ENCODE assay signal across 1 cellular context in the genomic region with DNA sequence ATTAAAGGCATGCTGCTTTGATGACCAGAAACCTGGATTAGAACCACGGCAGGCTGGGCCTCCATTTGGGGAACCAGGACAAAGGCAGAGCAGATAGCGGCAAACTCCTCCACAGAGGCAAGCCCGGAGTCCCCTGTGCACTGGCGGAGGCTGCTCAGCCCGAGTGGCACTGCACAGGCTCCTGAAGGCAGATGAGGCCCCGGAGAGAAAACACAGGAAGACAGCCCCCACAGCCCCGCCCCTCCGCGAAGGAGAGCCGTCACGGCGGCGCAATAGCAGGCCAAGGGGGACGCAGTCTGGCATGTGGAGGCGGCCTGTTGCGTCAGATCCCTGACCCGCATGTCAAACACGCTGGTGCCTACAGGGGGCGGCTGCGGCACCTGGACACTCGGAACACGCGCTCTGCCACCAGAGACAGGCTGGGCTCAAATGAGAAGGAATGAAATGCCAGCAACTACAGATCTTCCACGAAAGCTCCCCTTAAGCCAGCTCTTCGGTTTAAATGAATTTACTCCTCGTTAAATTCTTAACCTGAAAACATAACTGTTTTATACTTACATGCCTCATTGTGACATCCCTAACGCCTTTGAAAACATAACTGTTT.
TF ChIP-seq lines count a peak whose summit lies in the region.

No MANE protein-coding gene starts in this region.

TF ChIP-seq in H1, 55 proteins besides CTCF, POLR2A, EP300 and RAD21 (continued from another document):
- TF ChIP-seq, protein P1, sequence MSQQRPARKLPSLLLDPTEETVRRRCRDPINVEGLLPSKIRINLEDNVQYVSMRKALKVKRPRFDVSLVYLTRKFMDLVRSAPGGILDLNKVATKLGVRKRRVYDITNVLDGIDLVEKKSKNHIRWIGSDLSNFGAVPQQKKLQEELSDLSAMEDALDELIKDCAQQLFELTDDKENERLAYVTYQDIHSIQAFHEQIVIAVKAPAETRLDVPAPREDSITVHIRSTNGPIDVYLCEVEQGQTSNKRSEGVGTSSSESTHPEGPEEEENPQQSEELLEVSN (IDR thresholded peaks at IDR 0.05) = peak; percentile 76; the same call in 1 of the 2 replicates
- TF ChIP-seq, protein P2, sequence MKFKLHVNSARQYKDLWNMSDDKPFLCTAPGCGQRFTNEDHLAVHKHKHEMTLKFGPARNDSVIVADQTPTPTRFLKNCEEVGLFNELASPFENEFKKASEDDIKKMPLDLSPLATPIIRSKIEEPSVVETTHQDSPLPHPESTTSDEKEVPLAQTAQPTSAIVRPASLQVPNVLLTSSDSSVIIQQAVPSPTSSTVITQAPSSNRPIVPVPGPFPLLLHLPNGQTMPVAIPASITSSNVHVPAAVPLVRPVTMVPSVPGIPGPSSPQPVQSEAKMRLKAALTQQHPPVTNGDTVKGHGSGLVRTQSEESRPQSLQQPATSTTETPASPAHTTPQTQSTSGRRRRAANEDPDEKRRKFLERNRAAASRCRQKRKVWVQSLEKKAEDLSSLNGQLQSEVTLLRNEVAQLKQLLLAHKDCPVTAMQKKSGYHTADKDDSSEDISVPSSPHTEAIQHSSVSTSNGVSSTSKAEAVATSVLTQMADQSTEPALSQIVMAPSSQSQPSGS (IDR thresholded peaks at IDR 0.05; ENCODE audit: low read length) = no peak
- TF ChIP-seq TCF12 (IDR thresholded peaks at IDR 0.05; ENCODE audit: low read depth, low read length) (no peak), GABPA (IDR thresholded peaks at IDR 0.05; ENCODE audit: borderline replicate concordance, insufficient read depth, low read length) (0 out of 2 replicates have a peak, but pooled peaks have one; percentile 24), CBX8 (IDR thresholded peaks at IDR 0.05; ENCODE audit: borderline replicate concordance, low read depth, low read length) (no peak), TAF7 (optimal IDR thresholded peaks at IDR 0.05; ENCODE audit: borderline replicate concordance, low read depth, low read length) (no peak), CEBPB (IDR thresholded peaks at IDR 0.05; ENCODE audit: low read depth, low read length) (peak; percentile 98), KDM1A (IDR thresholded peaks at IDR 0.05; ENCODE audit: borderline replicate concordance, low read length) (no peak), SP2 (IDR thresholded peaks at IDR 0.05; ENCODE audit: low read length) (no peak), EGR1 (IDR thresholded peaks at IDR 0.05; ENCODE audit: borderline replicate concordance, low read depth, low read length) (no peak), MAFK (IDR thresholded peaks at IDR 0.05; ENCODE audit: low read depth, low read length) (no peak), CBX5 (IDR thresholded peaks at IDR 0.05; ENCODE audit: low read depth, low read length) (no peak), YY1 (IDR thresholded peaks at IDR 0.05; ENCODE audit: low read depth, low read length) (no peak), NANOG (IDR thresholded peaks at IDR 0.05; ENCODE audit: insufficient read depth, low read depth, low read length, poor library complexity, severe bottlenecking) (no peak), SUZ12 (IDR thresholded peaks at IDR 0.05; ENCODE audit: low read length) (no peak), SP1 (IDR thresholded peaks at IDR 0.05; ENCODE audit: low read depth, low read length) (no peak), CHD1 (IDR thresholded peaks at IDR 0.05; ENCODE audit: low read depth, low read length) (no peak), CREB1 (IDR thresholded peaks at IDR 0.05) (peak; percentile 89), SIN3A (conservative IDR thresholded peaks at IDR 0.05 in 1 of 2, IDR thresholded peaks at IDR 0.05 in 1 of 2; ENCODE audit: low read depth in 1 of 2, low read length in 2 of 2) (peak in 1 of 2 experiments; percentile 66; a peak in 2 of 4 replicates), RBBP5 (IDR thresholded peaks at IDR 0.05; ENCODE audit: borderline replicate concordance, low read depth, low read length) (no peak), GTF2F1 (IDR thresholded peaks at IDR 0.05; ENCODE audit: borderline replicate concordance, low read depth, low read length) (no peak), TEAD4 (IDR thresholded peaks at IDR 0.05; ENCODE audit: low read depth, low read length) (peak; percentile 34; the same call in 1 of the 2 replicates), HDAC2 (IDR thresholded peaks at IDR 0.05; ENCODE audit: borderline replicate concordance in 1 of 2, low read depth in 2 of 2, low read length in 2 of 2) (peak in 1 of 2 experiments; percentile 15; a peak in 1 of 4 replicates), RXRA (IDR thresholded peaks at IDR 0.05; ENCODE audit: insufficient read depth, low read depth, low read length) (no peak), JUND (IDR thresholded peaks at IDR 0.05; ENCODE audit: low read length) (peak; percentile 56; the same call in 1 of the 2 replicates), FOSL1 (IDR thresholded peaks at IDR 0.05; ENCODE audit: insufficient read depth, low read depth, low read length) (no peak), KDM4A (IDR thresholded peaks at IDR 0.05; ENCODE audit: low read depth, low read length, severe bottlenecking) (no peak), RFX5 (IDR thresholded peaks at IDR 0.05; ENCODE audit: borderline replicate concordance, low read depth, low read length) (no peak), KDM5A (IDR thresholded peaks at IDR 0.05; ENCODE audit: low read length) (no peak)
- TF ChIP-seq, protein P3, sequence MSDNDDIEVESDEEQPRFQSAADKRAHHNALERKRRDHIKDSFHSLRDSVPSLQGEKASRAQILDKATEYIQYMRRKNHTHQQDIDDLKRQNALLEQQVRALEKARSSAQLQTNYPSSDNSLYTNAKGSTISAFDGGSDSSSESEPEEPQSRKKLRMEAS (IDR thresholded peaks at IDR 0.05) = peak; percentile 98
- TF ChIP-seq, protein P4, sequence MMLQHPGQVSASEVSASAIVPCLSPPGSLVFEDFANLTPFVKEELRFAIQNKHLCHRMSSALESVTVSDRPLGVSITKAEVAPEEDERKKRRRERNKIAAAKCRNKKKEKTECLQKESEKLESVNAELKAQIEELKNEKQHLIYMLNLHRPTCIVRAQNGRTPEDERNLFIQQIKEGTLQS (IDR thresholded peaks at IDR 0.05; ENCODE audit: insufficient read depth, low read depth, low read length) = 0 out of 2 replicates have a peak, but pooled peaks have one; percentile 48
